In the genomic region with DNA sequence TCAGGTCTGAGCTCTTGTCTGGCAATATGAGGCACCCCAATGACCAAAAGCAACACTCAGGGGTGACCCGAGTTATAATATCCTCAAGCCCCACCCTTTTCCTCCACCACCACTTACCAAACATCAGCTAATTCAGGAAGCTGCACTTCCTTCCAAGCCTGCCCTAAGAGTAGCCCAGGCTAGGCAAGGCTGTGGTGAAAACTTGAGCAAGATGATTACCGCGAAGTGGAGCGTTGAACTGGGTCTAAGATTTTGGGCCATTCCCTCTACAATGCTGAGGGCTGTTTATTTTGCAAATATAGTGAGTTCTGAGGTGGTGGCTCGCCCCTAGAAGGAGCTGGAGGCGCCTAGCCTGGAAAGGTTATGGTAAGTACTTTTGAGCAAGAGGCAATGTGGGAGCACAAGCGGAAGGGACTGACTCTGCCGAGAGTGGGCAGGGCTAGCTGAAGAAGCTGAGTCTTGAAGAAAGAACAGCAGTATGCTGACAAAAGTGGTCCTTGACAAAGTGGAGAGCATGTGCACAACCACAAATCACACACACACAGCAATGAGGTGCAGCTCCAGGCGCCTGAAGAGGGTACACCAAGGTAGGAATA, we compare ENCODE assay signal across 9 cellular contexts. TPM values are rescaled to one million over a fixed set of nuclear protein-coding genes. Genes with fewer than 3 reads are reported as not detected.
DNase-seq lines count a peak whose midpoint lies in the region; ATAC-seq and TF ChIP-seq lines count a peak whose summit lies in the region.
"Had no signal": no experiment of that assay in that cellular context is flagged by ENCODE, and none has a peak within 500 bp of the region (broad histone marks: within the 10 kb centered on the region; RNA-seq: fewer than 3 reads in every experiment).

A gene with protein sequence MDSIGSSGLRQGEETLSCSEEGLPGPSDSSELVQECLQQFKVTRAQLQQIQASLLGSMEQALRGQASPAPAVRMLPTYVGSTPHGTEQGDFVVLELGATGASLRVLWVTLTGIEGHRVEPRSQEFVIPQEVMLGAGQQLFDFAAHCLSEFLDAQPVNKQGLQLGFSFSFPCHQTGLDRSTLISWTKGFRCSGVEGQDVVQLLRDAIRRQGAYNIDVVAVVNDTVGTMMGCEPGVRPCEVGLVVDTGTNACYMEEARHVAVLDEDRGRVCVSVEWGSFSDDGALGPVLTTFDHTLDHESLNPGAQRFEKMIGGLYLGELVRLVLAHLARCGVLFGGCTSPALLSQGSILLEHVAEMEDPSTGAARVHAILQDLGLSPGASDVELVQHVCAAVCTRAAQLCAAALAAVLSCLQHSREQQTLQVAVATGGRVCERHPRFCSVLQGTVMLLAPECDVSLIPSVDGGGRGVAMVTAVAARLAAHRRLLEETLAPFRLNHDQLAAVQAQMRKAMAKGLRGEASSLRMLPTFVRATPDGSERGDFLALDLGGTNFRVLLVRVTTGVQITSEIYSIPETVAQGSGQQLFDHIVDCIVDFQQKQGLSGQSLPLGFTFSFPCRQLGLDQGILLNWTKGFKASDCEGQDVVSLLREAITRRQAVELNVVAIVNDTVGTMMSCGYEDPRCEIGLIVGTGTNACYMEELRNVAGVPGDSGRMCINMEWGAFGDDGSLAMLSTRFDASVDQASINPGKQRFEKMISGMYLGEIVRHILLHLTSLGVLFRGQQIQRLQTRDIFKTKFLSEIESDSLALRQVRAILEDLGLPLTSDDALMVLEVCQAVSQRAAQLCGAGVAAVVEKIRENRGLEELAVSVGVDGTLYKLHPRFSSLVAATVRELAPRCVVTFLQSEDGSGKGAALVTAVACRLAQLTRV (minus strand): TSS at position 51 of the 596 bp plus-strand sequence. CDS start 3,187 bp downstream, outside the sequence.

- ATAC-seq in WTC11 (peak; percentile 32; the same call in 1 of the 2 replicates), left lung (peak; percentile 87), GM21737 (IDR thresholded peaks at IDR 0.05; ENCODE audit: unreplicated experiment) (no peak)

- peaks cover 44% of the 10 kb centered on the region for H3K4me1 Mint-ChIP-seq in activated naive CD4-positive, alpha-beta T cell treated with anti-CD3 and anti-CD28 coated beads, Interleukin-2, amount 50 U/mL, for 24 hours
- H3K4me1 Mint-ChIP-seq in WTC11 = peaks cover 11% of the 10 kb centered on the region

- H3K27me3 Mint-ChIP-seq in activated naive CD4-positive, alpha-beta T cell treated with anti-CD3 and anti-CD28 coated beads, Interleukin-2, amount 50 U/mL, for 24 hours = no peaks in the 10 kb centered on the region
- no peaks in the 10 kb centered on the region for H3K27me3 Mint-ChIP-seq in WTC11 (ENCODE audit: low read depth)

- no peak within 1 kb of the TSS for H3K4me3 Mint-ChIP-seq in activated naive CD4-positive, alpha-beta T cell treated with anti-CD3 and anti-CD28 coated beads, Interleukin-2, amount 50 U/mL, for 24 hours
- H3K4me3 Mint-ChIP-seq in WTC11 = no peak within 1 kb of the TSS

- peaks cover 16% of the 10 kb centered on the region for H3K36me3 Mint-ChIP-seq in activated naive CD4-positive, alpha-beta T cell treated with anti-CD3 and anti-CD28 coated beads, Interleukin-2, amount 50 U/mL, for 24 hours
- peaks cover 7% of the 10 kb centered on the region for H3K36me3 Mint-ChIP-seq in WTC11

- POLR2A ChIA-PET in WTC11 (lab: Charles Lee) = interaction anchor here (0.6 kb wide), 1 partner anchor 239 kb away, joined by 3 read pairs; no protein-coding TSS in a partner anchor

- TF ChIP-seq CTCF in WTC11 (IDR thresholded peaks at IDR 0.05) = no peak
- no peak for TF ChIP-seq CTCF in left lung (IDR thresholded peaks at IDR 0.05)

- intact Hi-C loops in left lung (cut with DNase I) = no loop called here

- H3K27ac ChIP-seq in left lung = peak within 1 kb of the TSS; percentile 13 to 90
- peak within 1 kb of the TSS; percentile 22 for H3K27ac ChIP-seq in temporal lobe (ENCODE audit: low read depth, low read length)
- H3K27ac ChIP-seq: brain microvascular endothelial cell had no signal

- DNase-seq in activated naive CD4-positive, alpha-beta T cell treated with Interleukin-2 at 50 U/mL for 16 hours = no peak
- DNase-seq in WTC11 (ENCODE audit: low spot score) = no peak
- DNase-seq in left lung = peak in 1 of 2 donors; percentile 73
- DNase-seq in AG20443 (ENCODE audit: low spot score) = no peak
- DNase-seq in DMS53 treated with DMSO at 0.1 percent for 48 hours (lab: John Stamatoyannopoulos, UW; ENCODE audit: unreplicated experiment) = no peak
- DNase-seq: brain microvascular endothelial cell had no signal

- peak within 1 kb of the TSS in 1 of 2 donors; percentile 53 for H3K4me3 ChIP-seq in left lung

- H3K9me3 Mint-ChIP-seq in activated naive CD4-positive, alpha-beta T cell treated with anti-CD3 and anti-CD28 coated beads, Interleukin-2, amount 50 U/mL, for 24 hours = no peaks in the 10 kb centered on the region
- no peaks in the 10 kb centered on the region for H3K9me3 Mint-ChIP-seq in WTC11

- no peaks in the 10 kb centered on the region for H3K27me3 ChIP-seq in left lung
- H3K27me3 ChIP-seq: brain microvascular endothelial cell had no signal

- peaks cover 5 to 82% of the 10 kb centered on the region in 2 donors for H3K4me1 ChIP-seq in left lung

- H3K9me3 ChIP-seq in left lung = no peaks in the 10 kb centered on the region

- CTCF ChIA-PET in WTC11 (lab: Charles Lee) = interaction anchor here (0.6 to 6.3 kb wide), 9 partner anchors 10 to 242 kb away, joined by 3 to 63 read pairs (median 5); no protein-coding TSS in a partner anchor

- peaks cover 0 to 19% of the 10 kb centered on the region in 2 donors for H3K36me3 ChIP-seq in left lung

- H3K27ac Mint-ChIP-seq in activated naive CD4-positive, alpha-beta T cell treated with anti-CD3 and anti-CD28 coated beads, Interleukin-2, amount 50 U/mL, for 24 hours = peak within 1 kb of the TSS; percentile 90
- peak within 1 kb of the TSS; percentile 39; the same call in 1 of the 2 replicates for H3K27ac Mint-ChIP-seq in WTC11

TF ChIP-seq in WTC11, 78 proteins besides CTCF, POLR2A, EP300 and RAD21 (continues in another document):
- no peak for TF ChIP-seq SP1 (CRISPR knock-in tag; conservative IDR thresholded peaks at IDR 0.05)
- TF ChIP-seq, protein P1, sequence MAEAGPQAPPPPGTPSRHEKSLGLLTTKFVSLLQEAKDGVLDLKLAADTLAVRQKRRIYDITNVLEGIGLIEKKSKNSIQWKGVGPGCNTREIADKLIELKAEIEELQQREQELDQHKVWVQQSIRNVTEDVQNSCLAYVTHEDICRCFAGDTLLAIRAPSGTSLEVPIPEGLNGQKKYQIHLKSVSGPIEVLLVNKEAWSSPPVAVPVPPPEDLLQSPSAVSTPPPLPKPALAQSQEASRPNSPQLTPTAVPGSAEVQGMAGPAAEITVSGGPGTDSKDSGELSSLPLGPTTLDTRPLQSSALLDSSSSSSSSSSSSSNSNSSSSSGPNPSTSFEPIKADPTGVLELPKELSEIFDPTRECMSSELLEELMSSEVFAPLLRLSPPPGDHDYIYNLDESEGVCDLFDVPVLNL (CRISPR knock-in tag; IDR thresholded peaks at IDR 0.05; ENCODE audit: borderline replicate concordance, low read depth) = no peak
- TF ChIP-seq PRRX2 (CRISPR knock-in tag; IDR thresholded peaks at IDR 0.05) = no peak
- TF ChIP-seq, protein P2, sequence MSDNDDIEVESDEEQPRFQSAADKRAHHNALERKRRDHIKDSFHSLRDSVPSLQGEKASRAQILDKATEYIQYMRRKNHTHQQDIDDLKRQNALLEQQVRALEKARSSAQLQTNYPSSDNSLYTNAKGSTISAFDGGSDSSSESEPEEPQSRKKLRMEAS (CRISPR knock-in tag; IDR thresholded peaks at IDR 0.05) = no peak
- TF ChIP-seq, protein P3, sequence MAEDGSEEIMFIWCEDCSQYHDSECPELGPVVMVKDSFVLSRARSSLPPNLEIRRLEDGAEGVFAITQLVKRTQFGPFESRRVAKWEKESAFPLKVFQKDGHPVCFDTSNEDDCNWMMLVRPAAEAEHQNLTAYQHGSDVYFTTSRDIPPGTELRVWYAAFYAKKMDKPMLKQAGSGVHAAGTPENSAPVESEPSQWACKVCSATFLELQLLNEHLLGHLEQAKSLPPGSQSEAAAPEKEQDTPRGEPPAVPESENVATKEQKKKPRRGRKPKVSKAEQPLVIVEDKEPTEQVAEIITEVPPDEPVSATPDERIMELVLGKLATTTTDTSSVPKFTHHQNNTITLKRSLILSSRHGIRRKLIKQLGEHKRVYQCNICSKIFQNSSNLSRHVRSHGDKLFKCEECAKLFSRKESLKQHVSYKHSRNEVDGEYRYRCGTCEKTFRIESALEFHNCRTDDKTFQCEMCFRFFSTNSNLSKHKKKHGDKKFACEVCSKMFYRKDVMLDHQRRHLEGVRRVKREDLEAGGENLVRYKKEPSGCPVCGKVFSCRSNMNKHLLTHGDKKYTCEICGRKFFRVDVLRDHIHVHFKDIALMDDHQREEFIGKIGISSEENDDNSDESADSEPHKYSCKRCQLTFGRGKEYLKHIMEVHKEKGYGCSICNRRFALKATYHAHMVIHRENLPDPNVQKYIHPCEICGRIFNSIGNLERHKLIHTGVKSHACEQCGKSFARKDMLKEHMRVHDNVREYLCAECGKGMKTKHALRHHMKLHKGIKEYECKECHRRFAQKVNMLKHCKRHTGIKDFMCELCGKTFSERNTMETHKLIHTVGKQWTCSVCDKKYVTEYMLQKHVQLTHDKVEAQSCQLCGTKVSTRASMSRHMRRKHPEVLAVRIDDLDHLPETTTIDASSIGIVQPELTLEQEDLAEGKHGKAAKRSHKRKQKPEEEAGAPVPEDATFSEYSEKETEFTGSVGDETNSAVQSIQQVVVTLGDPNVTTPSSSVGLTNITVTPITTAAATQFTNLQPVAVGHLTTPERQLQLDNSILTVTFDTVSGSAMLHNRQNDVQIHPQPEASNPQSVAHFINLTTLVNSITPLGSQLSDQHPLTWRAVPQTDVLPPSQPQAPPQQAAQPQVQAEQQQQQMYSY (CRISPR knock-in tag; IDR thresholded peaks at IDR 0.05) = no peak
- no peak for TF ChIP-seq FOXJ3 (CRISPR knock-in tag; IDR thresholded peaks at IDR 0.05; ENCODE audit: borderline replicate concordance)
- TF ChIP-seq EMX1 (CRISPR knock-in tag; IDR thresholded peaks at IDR 0.05) = no peak
- TF ChIP-seq, protein P4, sequence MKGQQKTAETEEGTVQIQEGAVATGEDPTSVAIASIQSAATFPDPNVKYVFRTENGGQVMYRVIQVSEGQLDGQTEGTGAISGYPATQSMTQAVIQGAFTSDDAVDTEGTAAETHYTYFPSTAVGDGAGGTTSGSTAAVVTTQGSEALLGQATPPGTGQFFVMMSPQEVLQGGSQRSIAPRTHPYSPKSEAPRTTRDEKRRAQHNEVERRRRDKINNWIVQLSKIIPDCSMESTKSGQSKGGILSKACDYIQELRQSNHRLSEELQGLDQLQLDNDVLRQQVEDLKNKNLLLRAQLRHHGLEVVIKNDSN (CRISPR knock-in tag; IDR thresholded peaks at IDR 0.05) = no peak

RNA-seq across cellular contexts. Expression of the gene that starts here (rescaled TPM):
- total RNA-seq in WTC11 (2021) (0.17 to 0.18 TPM in 2 of 3 replicates, not detected in the other), left lung (10 to 100 TPM; 29.0 to 97.0 TPM), temporal lobe (0.49 TPM)

Comparison
In these comparisons a context has a peak if more than half of its experiments do, and no peak if none do; other contexts are left out.
1. RNA of the gene that starts here (total RNA-seq): 29.0 to 97.0 TPM in left lung; 0.49 TPM in temporal lobe (single experiment) and 0.17 to 0.18 TPM in WTC11; every median in the first group is over 10 times any median in the second.
2. Peak in ATAC-seq in WTC11; RNA of the gene not detected or under 1 TPM.